20 cellular contexts compared by ENCODE assay signal in the genomic region with DNA sequence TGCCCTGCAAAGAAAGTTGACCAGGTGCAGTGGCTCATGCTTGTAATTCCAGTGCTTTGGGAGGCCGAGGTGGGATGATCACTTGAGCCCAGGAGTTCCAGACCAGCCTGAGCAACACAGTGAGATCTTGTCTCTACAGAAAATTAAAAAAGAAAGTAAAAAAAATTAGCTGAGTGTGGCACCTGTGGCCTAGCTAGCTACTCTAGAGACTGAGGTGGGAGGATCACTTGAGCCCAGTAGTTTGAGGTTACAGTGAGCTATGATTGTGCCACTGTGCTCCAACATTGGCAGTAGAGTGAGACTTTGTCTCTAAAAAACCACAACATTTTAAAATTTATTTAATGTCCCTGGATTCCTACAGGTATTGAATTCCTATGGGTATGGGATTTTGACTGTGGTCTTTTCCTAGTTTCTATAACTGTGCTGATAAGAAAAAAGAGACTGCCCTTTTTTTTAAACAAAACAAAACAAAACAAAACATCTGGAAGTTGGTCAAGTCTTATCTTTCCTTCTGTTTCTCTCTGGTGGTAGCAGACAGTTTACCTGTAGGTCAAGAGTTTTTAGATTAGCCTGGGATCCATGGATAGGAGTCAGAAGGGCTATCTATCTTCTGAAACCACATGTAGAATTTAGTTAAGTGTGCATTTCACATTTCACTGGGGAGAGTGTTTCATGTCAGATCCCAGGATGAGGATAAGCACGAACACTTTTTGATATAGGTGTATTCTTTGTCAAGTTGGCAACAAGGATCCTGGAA. TPM values are rescaled to one million over a fixed set of nuclear protein-coding genes. Genes with fewer than 3 reads are reported as not detected.
A peak's percentile ranks its signal among the peaks of the same experiment; 100 is the strongest.
DNase-seq lines count a peak whose midpoint lies in the region; ATAC-seq, FAIRE-seq and TF ChIP-seq lines count a peak whose summit lies in the region.
"Had no signal": no experiment of that assay in that cellular context is flagged by ENCODE, and none has a peak within 500 bp of the region (broad histone marks: within the 10 kb centered on the region; RNA-seq: fewer than 3 reads in every experiment).

No MANE protein-coding gene starts in this region.

- no peak for TF ChIP-seq CTCF in activated CD8-positive, alpha-beta T cell treated with anti-CD3 and anti-CD28 coated beads for 36 hours (IDR thresholded peaks at IDR 0.05)
- no peak for TF ChIP-seq CTCF in BE2C (IDR thresholded peaks at IDR 0.05; ENCODE audit: low read depth, low read length)

- peaks cover 22% of the 10 kb centered on the region for H3K36me3 ChIP-seq in BE2C
- H3K36me3 ChIP-seq: colonic mucosa, heart right ventricle had no signal

- no peaks in the 10 kb centered on the region for H3K27me3 ChIP-seq in BE2C
- H3K27me3 ChIP-seq: colonic mucosa, heart right ventricle, testis had no signal

- CTCF ChIA-PET in activated CD8-positive, alpha-beta T cell treated with anti-CD3 and anti-CD28 coated beads, Interleukin-2, amount 10 ng/mL, durations not matched to agents 7 days and 5 days (lab: Charles Lee), result interaction anchor here (0.7 to 1.4 kb wide), 3 partner anchors 22 to 77 kb away, joined by 3 to 8 read pairs (median 4); partner anchors contain the start of gene TMCO1
- CTCF ChIA-PET in activated CD8-positive, alpha-beta T cell treated with anti-CD3 and anti-CD28 coated beads for 36 hours (lab: Charles Lee), result interaction anchor here (0.9 to 1.0 kb wide), 2 partner anchors 17 to 245 kb away, joined by 3 read pairs; no protein-coding TSS in a partner anchor

- no peaks in the 10 kb centered on the region for H3K9me3 ChIP-seq in BE2C
- H3K9me3 ChIP-seq: A549, colonic mucosa, heart right ventricle, testis had no signal

- peak; percentile 28 for DNase-seq in activated CD8-positive, alpha-beta T cell treated with anti-CD3 and anti-CD28 coated beads, Interleukin-2, amount 10 ng/mL, durations not matched to agents 7 days and 5 days
- DNase-seq in activated CD8-positive, alpha-beta T cell treated with anti-CD3 and anti-CD28 coated beads for 36 hours, result no peak
- DNase-seq in immature natural killer cell (peak; percentile 17 to 21 (median 19)), BE2C (no peak), GM19239 (ENCODE audit: insufficient read length, low spot score) (no peak)
- no peak for DNase-seq in activated CD4-positive, alpha-beta T cell treated with anti-CD3 and anti-CD28 coated beads for 1 hour
- DNase-seq: activated CD4-positive, CD25-positive, alpha-beta regulatory T cell; activated T-cell treated with anti-CD3 and anti-CD28 coated beads, Interleukin-2, amount 50 U/mL, for 1 hour; amygdala; colonic mucosa; COR-L47; heart right ventricle; left colon; naive B cell; NCI-H1417; NCI-H345; testis had no signal

- no peak overlapping the region for H3K4me3 Mint-ChIP-seq in activated CD8-positive, alpha-beta T cell treated with anti-CD3 and anti-CD28 coated beads, Interleukin-2, amount 10 ng/mL, durations not matched to agents 7 days and 5 days
- H3K4me3 Mint-ChIP-seq in activated CD8-positive, alpha-beta T cell treated with anti-CD3 and anti-CD28 coated beads for 36 hours, result no peak overlapping the region
- H3K4me3 Mint-ChIP-seq in immature natural killer cell, result peak overlapping the region in 1 of 5 donors; percentile 33
- H3K4me3 Mint-ChIP-seq: naive B cell had no signal

- peaks cover 8% of the 10 kb centered on the region for H3K36me3 Mint-ChIP-seq in activated CD8-positive, alpha-beta T cell treated with anti-CD3 and anti-CD28 coated beads, Interleukin-2, amount 10 ng/mL, durations not matched to agents 7 days and 5 days (ENCODE audit: low read depth)
- H3K36me3 Mint-ChIP-seq in activated CD8-positive, alpha-beta T cell treated with anti-CD3 and anti-CD28 coated beads for 36 hours (ENCODE audit: low read depth), result peaks cover 17% of the 10 kb centered on the region
- H3K36me3 Mint-ChIP-seq in immature natural killer cell, result peaks cover 0 to 3% (median 0%) of the 10 kb centered on the region in 3 donors
- H3K36me3 Mint-ChIP-seq: naive B cell had no signal

- ATAC-seq in activated CD8-positive, alpha-beta T cell treated with anti-CD3 and anti-CD28 coated beads, Interleukin-2, amount 10 ng/mL, durations not matched to agents 7 days and 5 days, result peak; percentile 47
- no peak for ATAC-seq in activated CD8-positive, alpha-beta T cell treated with anti-CD3 and anti-CD28 coated beads for 36 hours
- ATAC-seq in GM21576 (IDR thresholded peaks at IDR 0.05; ENCODE audit: unreplicated experiment) (peak; percentile 49), HG03280 (IDR thresholded peaks at IDR 0.05; ENCODE audit: unreplicated experiment) (peak; percentile 66)
- ATAC-seq: A549, heart right ventricle, left colon had no signal

- POLR2A ChIA-PET in activated CD8-positive, alpha-beta T cell treated with anti-CD3 and anti-CD28 coated beads, Interleukin-2, amount 10 ng/mL, durations not matched to agents 7 days and 5 days (lab: Charles Lee), result interaction anchor here (0.9 kb wide), 1 partner anchor 11 kb away, joined by 5 read pairs; no protein-coding TSS in a partner anchor
- POLR2A ChIA-PET in activated CD8-positive, alpha-beta T cell treated with anti-CD3 and anti-CD28 coated beads for 36 hours (lab: Charles Lee), result no interaction called here

- H3K4me1 Mint-ChIP-seq in activated CD8-positive, alpha-beta T cell treated with anti-CD3 and anti-CD28 coated beads, Interleukin-2, amount 10 ng/mL, durations not matched to agents 7 days and 5 days (ENCODE audit: low read depth), result peaks cover 67% of the 10 kb centered on the region
- H3K4me1 Mint-ChIP-seq in activated CD8-positive, alpha-beta T cell treated with anti-CD3 and anti-CD28 coated beads for 36 hours (ENCODE audit: low read depth), result peaks cover 42% of the 10 kb centered on the region
- peaks cover 60 to 82% of the 10 kb centered on the region in 2 donors for H3K4me1 Mint-ChIP-seq in immature natural killer cell

- peaks cover 23% of the 10 kb centered on the region for H3K4me1 ChIP-seq in BE2C
- H3K4me1 ChIP-seq: colonic mucosa, testis had no signal

- intact Hi-C loops in activated CD8-positive, alpha-beta T cell treated with anti-CD3 and anti-CD28 coated beads for 36 hours (cut with micrococcal nuclease), result no loop called here

- no peak overlapping the region for H3K4me3 ChIP-seq in BE2C (ENCODE audit: low read depth, low read length)
- H3K4me3 ChIP-seq: A549, colonic mucosa, heart right ventricle, testis had no signal

- FAIRE-seq in GM19239 (lab: Jason Lieb, UNC), result no peak
- FAIRE-seq: A549 had no signal

- H3K27ac Mint-ChIP-seq in activated CD8-positive, alpha-beta T cell treated with anti-CD3 and anti-CD28 coated beads, Interleukin-2, amount 10 ng/mL, durations not matched to agents 7 days and 5 days, result no peak overlapping the region
- H3K27ac Mint-ChIP-seq in activated CD8-positive, alpha-beta T cell treated with anti-CD3 and anti-CD28 coated beads for 36 hours, result no peak overlapping the region
- H3K27ac Mint-ChIP-seq in immature natural killer cell, result peak overlapping the region; percentile 17 to 76 (median 52)

- no peaks in the 10 kb centered on the region for H3K27me3 Mint-ChIP-seq in activated CD8-positive, alpha-beta T cell treated with anti-CD3 and anti-CD28 coated beads, Interleukin-2, amount 10 ng/mL, durations not matched to agents 7 days and 5 days (ENCODE audit: low read depth)
- H3K27me3 Mint-ChIP-seq in activated CD8-positive, alpha-beta T cell treated with anti-CD3 and anti-CD28 coated beads for 36 hours, result no peaks in the 10 kb centered on the region
- peaks cover 0 to 3% (median 0%) of the 10 kb centered on the region in 3 donors for H3K27me3 Mint-ChIP-seq in immature natural killer cell (ENCODE audit: low read depth in 3 of 3)
- H3K27me3 Mint-ChIP-seq: naive B cell had no signal

- H3K9me3 Mint-ChIP-seq in activated CD8-positive, alpha-beta T cell treated with anti-CD3 and anti-CD28 coated beads, Interleukin-2, amount 10 ng/mL, durations not matched to agents 7 days and 5 days (ENCODE audit: insufficient read depth), result no peaks in the 10 kb centered on the region
- H3K9me3 Mint-ChIP-seq in activated CD8-positive, alpha-beta T cell treated with anti-CD3 and anti-CD28 coated beads for 36 hours, result no peaks in the 10 kb centered on the region
- peaks cover 0 to 2% (median 0%) of the 10 kb centered on the region in 6 donors for H3K9me3 Mint-ChIP-seq in immature natural killer cell

RNA-seq across cellular contexts. Expression of gene UCK2, which starts 18.8 kb away (rescaled TPM):
- total RNA-seq in activated CD8-positive, alpha-beta T cell treated with anti-CD3 and anti-CD28 coated beads, Interleukin-2, amount 10 ng/mL, durations not matched to agents 7 days and 5 days, result 10 to 100 TPM; 28.4 to 32.4 TPM
- 10 to 100 TPM; 66.5 to 72.2 TPM for total RNA-seq in activated CD8-positive, alpha-beta T cell treated with anti-CD3 and anti-CD28 coated beads for 36 hours
- polyA plus RNA-seq in immature natural killer cell, result 10 to 100 TPM; 18.4 to 28.7 (median 24.8) TPM
- polyA plus RNA-seq in BE2C (2012; ENCODE audit: insufficient read depth, insufficient read length, low read depth), result 95.3 TPM

Comparison
In these comparisons a context has a peak if more than half of its experiments do, and no peak if none do; other contexts are left out.
1. DNase-seq: peak in activated CD8-positive, alpha-beta T cell treated with anti-CD3 and anti-CD28 coated beads, Interleukin-2, amount 10 ng/mL, durations not matched to agents 7 days and 5 days (single experiment) and immature natural killer cell (3 of 3); none in activated CD8-positive, alpha-beta T cell treated with anti-CD3 and anti-CD28 coated beads for 36 hours (single experiment), BE2C (single experiment), activated CD4-positive, alpha-beta T cell treated with anti-CD3 and anti-CD28 coated beads for 1 hour (single experiment) and GM19239 (single experiment).
2. H3K27ac Mint-ChIP-seq: peak in immature natural killer cell (6 of 6); none in activated CD8-positive, alpha-beta T cell treated with anti-CD3 and anti-CD28 coated beads, Interleukin-2, amount 10 ng/mL, durations not matched to agents 7 days and 5 days (single experiment) and activated CD8-positive, alpha-beta T cell treated with anti-CD3 and anti-CD28 coated beads for 36 hours (single experiment).